ENCODE assay signal across 8 cellular contexts in genomic region chr20:35776513-35777101, GRCh38. TPM values are rescaled to one million over a fixed set of nuclear protein-coding genes. Genes with fewer than 3 reads are reported as not detected.
DNase-seq lines count a peak whose midpoint lies in the region; ATAC-seq, FAIRE-seq and TF ChIP-seq lines count a peak whose summit lies in the region.

No MANE protein-coding gene starts in this region.

- H2AFZ ChIP-seq in K562 (ENCODE audit: low read depth, low read length) = no peak overlapping the region

- no TSS peak for BruUV-seq in K562 (replicated peaks; lab: Mats Ljungman, UMichigan)

- no peak for TF ChIP-seq EP300 in K562 (IDR thresholded peaks at IDR 0.05; ENCODE audit: low read length)

- peak overlapping the region; percentile 40 for H3K4me3 Mint-ChIP-seq in memory B cell

- peak; percentile 77 for FAIRE-seq in K562 (lab: Jason Lieb, UNC)

- intact Hi-C loops in K562 (cut with micrococcal nuclease) = loop anchor here (10.0 kb wide), 1 partner anchor 128 kb away; no protein-coding TSS in a partner anchor

- WGBS in K562 (ENCODE audit: insufficient coverage, low coverage, missing lambda C conversion rate) = 1% methylated on average over 4 of the region's 4 CpGs

- CTCF ChIA-PET in K562 (lab: Yijun Ruan, JAX; ENCODE audit: low intra/inter-chr PET ratio) = no interaction called here

- no peaks in the 10 kb centered on the region for H3K27me3 Mint-ChIP-seq in memory B cell

- no peaks in the 10 kb centered on the region for H3K9me3 ChIP-seq in K562 (replicated peaks; ENCODE audit: control insufficient read depth, insufficient read depth, low read depth, low read length)

- no peaks in the 10 kb centered on the region for H3K9me3 Mint-ChIP-seq in memory B cell

- peaks cover 18% of the 10 kb centered on the region for H3K36me3 Mint-ChIP-seq in memory B cell

- peak overlapping the region; percentile 46; the same call in 2 of the 3 replicates for H3K27ac ChIP-seq in K562 (ENCODE audit: extremely low read depth, low read depth, low read length)

- peaks cover 34% of the 10 kb centered on the region for H3K4me1 Mint-ChIP-seq in memory B cell

- peaks cover 36% of the 10 kb centered on the region; the same call in 2 of the 3 replicates for H3K36me3 ChIP-seq in K562 (ENCODE audit: control insufficient read depth, insufficient read depth, low read length)

- POLR2A ChIA-PET in K562 (lab: Yijun Ruan, JAX) = interaction anchor here (1.0 to 4.0 kb wide), 6 partner anchors 10 to 70 kb away, joined by 3 to 28 read pairs (median 4); partner anchors contain the start of gene RBM39

- peak overlapping the region; percentile 2 to 21; a peak in 1 of 4 replicates for H3K9ac ChIP-seq in K562 (ENCODE audit: insufficient read depth in 1 of 2, low read depth in 2 of 2, low read length in 2 of 2)

- no peak for TF ChIP-seq POLR2A in K562 (conservative IDR thresholded peaks at IDR 0.05)

- no peaks in the 10 kb centered on the region for H3K27me3 ChIP-seq in K562 (ENCODE audit: control insufficient read depth in 2 of 2, insufficient read depth in 2 of 2, low read length in 2 of 2)

- TF ChIP-seq RAD21 in K562 (CRISPR knock-in tag; conservative IDR thresholded peaks at IDR 0.05 in 1 of 2, IDR thresholded peaks at IDR 0.05 in 1 of 2) = 0 out of 4 replicates have a peak, but pooled peaks of 1 of the 2 experiments have one; percentile 19

- peak overlapping the region; percentile 92 for H3K27ac Mint-ChIP-seq in memory B cell

- no peaks in the 10 kb centered on the region for H3K9me1 ChIP-seq in K562 (ENCODE audit: control insufficient read depth, insufficient read depth, low read length)

- H3K4me1 ChIP-seq in K562 (replicated peaks in 1 of 2; ENCODE audit: control insufficient read depth in 2 of 2, insufficient read depth in 2 of 2, low read length in 2 of 2) = peaks cover 26 to 33% of the 10 kb centered on the region in 2 experiments

- in situ Hi-C loops in K562 (cut with MboI) = no loop called here

- peak; percentile 4; the same call in 1 of the 3 replicates for ATAC-seq in K562
- ATAC-seq in memory B cell (ENCODE audit: low read depth) = no peak
- no peak for ATAC-seq in GM19023 (IDR thresholded peaks at IDR 0.05; ENCODE audit: unreplicated experiment)
- ATAC-seq in HG02642 (IDR thresholded peaks at IDR 0.05; ENCODE audit: poor library complexity, unreplicated experiment) = no peak

- no peak overlapping the region for H3K4me3 ChIP-seq in K562

- peak overlapping the region; percentile 38 for H3K4me2 ChIP-seq in K562 (ENCODE audit: insufficient read depth, low read length)

- TF ChIP-seq CTCF in K562 (IDR thresholded peaks at IDR 0.05 in 2 of 3, conservative IDR thresholded peaks at IDR 0.05 in 1 of 3; ENCODE audit: insufficient read depth in 2 of 3, low read depth in 1 of 3, low read length in 3 of 3) = no peak

- H3K79me2 ChIP-seq in K562 (ENCODE audit: control insufficient read depth, insufficient read depth, low read length) = peaks cover 83% of the 10 kb centered on the region

- peaks cover 13% of the 10 kb centered on the region for H4K20me1 ChIP-seq in K562 (replicated peaks; ENCODE audit: control insufficient read depth, insufficient read depth, low read length)

- DNase-seq in C1 segment of cervical spinal cord (lab: John Stamatoyannopoulos, UW) (peak in 9 of 14 donors; percentile 2 to 24 (median 5)), NCI-H1092 treated with DMSO at 0.1 percent for 48 hours (lab: John Stamatoyannopoulos, UW) (peak; percentile 26), K562 (ENCODE audit: extremely low read depth in 1 of 4, low spot score in 3 of 4) (peak in 3 of 4 experiments; percentile 17 to 87 (median 59)), memory B cell (ENCODE audit: low spot score in 2 of 2) (no peak), kidney glomerular epithelial cell (lab: John Stamatoyannopoulos, UW) (no peak)
- DNase-seq in activated naive CD4-positive, alpha-beta T cell (lab: John Stamatoyannopoulos, UW) = no peak

TF ChIP-seq in K562, 482 proteins besides CTCF, POLR2A, EP300 and RAD21 (continues in another document):
- TF ChIP-seq MTF1 (CRISPR knock-in tag; IDR thresholded peaks at IDR 0.05; ENCODE audit: borderline replicate concordance) = no peak
- TF ChIP-seq EHMT2 (IDR thresholded peaks at IDR 0.05) = peak; percentile 87
- TF ChIP-seq ZNF23 (CRISPR knock-in tag; IDR thresholded peaks at IDR 0.05) = no peak
- TF ChIP-seq, protein P1, sequence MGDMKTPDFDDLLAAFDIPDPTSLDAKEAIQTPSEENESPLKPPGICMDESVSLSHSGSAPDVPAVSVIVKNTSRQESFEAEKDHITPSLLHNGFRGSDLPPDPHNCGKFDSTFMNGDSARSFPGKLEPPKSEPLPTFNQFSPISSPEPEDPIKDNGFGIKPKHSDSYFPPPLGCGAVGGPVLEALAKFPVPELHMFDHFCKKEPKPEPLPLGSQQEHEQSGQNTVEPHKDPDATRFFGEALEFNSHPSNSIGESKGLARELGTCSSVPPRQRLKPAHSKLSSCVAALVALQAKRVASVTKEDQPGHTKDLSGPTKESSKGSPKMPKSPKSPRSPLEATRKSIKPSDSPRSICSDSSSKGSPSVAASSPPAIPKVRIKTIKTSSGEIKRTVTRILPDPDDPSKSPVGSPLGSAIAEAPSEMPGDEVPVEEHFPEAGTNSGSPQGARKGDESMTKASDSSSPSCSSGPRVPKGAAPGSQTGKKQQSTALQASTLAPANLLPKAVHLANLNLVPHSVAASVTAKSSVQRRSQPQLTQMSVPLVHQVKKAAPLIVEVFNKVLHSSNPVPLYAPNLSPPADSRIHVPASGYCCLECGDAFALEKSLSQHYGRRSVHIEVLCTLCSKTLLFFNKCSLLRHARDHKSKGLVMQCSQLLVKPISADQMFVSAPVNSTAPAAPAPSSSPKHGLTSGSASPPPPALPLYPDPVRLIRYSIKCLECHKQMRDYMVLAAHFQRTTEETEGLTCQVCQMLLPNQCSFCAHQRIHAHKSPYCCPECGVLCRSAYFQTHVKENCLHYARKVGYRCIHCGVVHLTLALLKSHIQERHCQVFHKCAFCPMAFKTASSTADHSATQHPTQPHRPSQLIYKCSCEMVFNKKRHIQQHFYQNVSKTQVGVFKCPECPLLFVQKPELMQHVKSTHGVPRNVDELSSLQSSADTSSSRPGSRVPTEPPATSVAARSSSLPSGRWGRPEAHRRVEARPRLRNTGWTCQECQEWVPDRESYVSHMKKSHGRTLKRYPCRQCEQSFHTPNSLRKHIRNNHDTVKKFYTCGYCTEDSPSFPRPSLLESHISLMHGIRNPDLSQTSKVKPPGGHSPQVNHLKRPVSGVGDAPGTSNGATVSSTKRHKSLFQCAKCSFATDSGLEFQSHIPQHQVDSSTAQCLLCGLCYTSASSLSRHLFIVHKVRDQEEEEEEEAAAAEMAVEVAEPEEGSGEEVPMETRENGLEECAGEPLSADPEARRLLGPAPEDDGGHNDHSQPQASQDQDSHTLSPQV (IDR thresholded peaks at IDR 0.05) = no peak
- TF ChIP-seq KDM5B (IDR thresholded peaks at IDR 0.05; ENCODE audit: insufficient replicate concordance, low read depth, low read length) = no peak
- TF ChIP-seq CBFA2T3 (IDR thresholded peaks at IDR 0.05) = no peak

RNA-seq across cellular contexts. Expression of gene PHF20, which starts 4.8 kb away (rescaled TPM):
- total RNA-seq in K562 (2011; cell fraction: chromatin; rRNA removed; ENCODE audit: low replicate concordance) = 82.3 and 150 TPM in 2 replicates
- total RNA-seq in K562 (2011; cell fraction: nucleolus; rRNA removed) = 62.7 and 66.5 TPM in 2 replicates
- 101 and 125 TPM in 2 replicates for total RNA-seq in K562 (2011; cell fraction: nucleoplasm; rRNA removed)
- total RNA-seq in K562 (2014; rRNA removed) = 54.2 and 60.3 TPM in 2 replicates
- 77.2 and 85.9 TPM in 2 replicates for total RNA-seq in K562 (2014; rRNA removed; fragmentation: Illumina TruSeq; extraction: Trizol)
- 63.2 and 66.1 TPM in 2 replicates for total RNA-seq in K562 (2015; rRNA removed; fragmentation: Illumina TruSeq; extraction: Trizol)
- 49.9 and 55.1 TPM in 2 replicates for total RNA-seq in K562 (2021)
- polyA plus RNA-seq in K562 (2011; rRNA removed) = 35.7 and 49.9 TPM in 2 replicates
- 31.1 and 34.8 TPM in 2 replicates for polyA plus RNA-seq in K562 (2011; cell fraction: cytosol; rRNA removed)
- 30.2 and 32.2 TPM in 2 replicates for polyA plus RNA-seq in K562 (2011; cell fraction: nucleus; rRNA removed)
- polyA plus RNA-seq in K562 (2012) = 43.2 and 96.3 TPM in 2 replicates
- 70.7 and 75.0 TPM in 2 replicates for polyA plus RNA-seq in K562 (2014; fragmentation: Illumina TruSeq; extraction: Trizol)
- 100 to 1,000 TPM; 178 to 196 TPM for polyA plus RNA-seq in K562 (2014; fragmentation: Nextera tagmentation; extraction: Ambion mirVana)
- polyA plus RNA-seq in K562 (2014; rRNA removed) = 83.3 and 86.9 TPM in 2 replicates
- 59.5 and 68.3 TPM in 2 replicates for polyA minus RNA-seq in K562 (2011; rRNA and poly(A)+ RNA removed)
- polyA minus RNA-seq in K562 (2011; cell fraction: cytosol; rRNA and poly(A)+ RNA removed) = 24.5 and 25.3 TPM in 2 replicates
- 17.8 and 39.2 TPM in 2 replicates for polyA minus RNA-seq in K562 (2011; cell fraction: nucleus; rRNA and poly(A)+ RNA removed)

RNA-seq across cellular contexts. Expression of gene RBM39, which starts 34.5 kb away (rescaled TPM):
- 377 and 1,084 TPM in 2 replicates for total RNA-seq in K562 (2011; cell fraction: chromatin; rRNA removed; ENCODE audit: low replicate concordance)
- total RNA-seq in K562 (2011; cell fraction: nucleolus; rRNA removed) = 154 and 218 TPM in 2 replicates
- 345 and 673 TPM in 2 replicates for total RNA-seq in K562 (2011; cell fraction: nucleoplasm; rRNA removed)
- 241 and 314 TPM in 2 replicates for total RNA-seq in K562 (2014; rRNA removed)
- total RNA-seq in K562 (2014; rRNA removed; fragmentation: Illumina TruSeq; extraction: Trizol) = 305 and 330 TPM in 2 replicates
- 297 and 319 TPM in 2 replicates for total RNA-seq in K562 (2015; rRNA removed; fragmentation: Illumina TruSeq; extraction: Trizol)
- total RNA-seq in K562 (2021) = 241 and 250 TPM in 2 replicates
- 187 and 191 TPM in 2 replicates for polyA plus RNA-seq in K562 (2011; rRNA removed)
- 33.0 and 80.4 TPM in 2 replicates for polyA plus RNA-seq in K562 (2011; cell fraction: cytosol; rRNA removed)
- polyA plus RNA-seq in K562 (2011; cell fraction: nucleus; rRNA removed) = 662 and 820 TPM in 2 replicates
- polyA plus RNA-seq in K562 (2012) = 185 and 194 TPM in 2 replicates
- 213 and 218 TPM in 2 replicates for polyA plus RNA-seq in K562 (2014; fragmentation: Illumina TruSeq; extraction: Trizol)
- 100 to 1,000 TPM; 143 to 198 TPM for polyA plus RNA-seq in K562 (2014; fragmentation: Nextera tagmentation; extraction: Ambion mirVana)
- polyA plus RNA-seq in K562 (2014; rRNA removed) = 212 and 228 TPM in 2 replicates
- polyA minus RNA-seq in K562 (2011; rRNA and poly(A)+ RNA removed) = 178 and 203 TPM in 2 replicates
- 67.8 and 77.2 TPM in 2 replicates for polyA minus RNA-seq in K562 (2011; cell fraction: cytosol; rRNA and poly(A)+ RNA removed)
- 241 and 336 TPM in 2 replicates for polyA minus RNA-seq in K562 (2011; cell fraction: nucleus; rRNA and poly(A)+ RNA removed)

Comparison
In these comparisons a context has a peak if more than half of its experiments do, and no peak if none do; other contexts are left out.
1. DNase-seq: peak in C1 segment of cervical spinal cord (9 of 14), NCI-H1092 treated with DMSO at 0.1 percent for 48 hours (single experiment) and K562 (3 of 4); none in memory B cell (0 of 2), kidney glomerular epithelial cell (single experiment) and activated naive CD4-positive, alpha-beta T cell (0 of 4).